3 cellular contexts compared by ENCODE assay signal in genomic region chr3:73055583-73056364, GRCh38.
TF ChIP-seq lines count a peak whose summit lies in the region.

No MANE protein-coding gene starts in this region.

TF ChIP-seq in A549, 52 proteins besides CTCF, POLR2A, EP300 and RAD21:
- TF ChIP-seq PBX3 (IDR thresholded peaks at IDR 0.05) = no peak
- peak; percentile 37 for TF ChIP-seq MAFK (IDR thresholded peaks at IDR 0.05; ENCODE audit: partially characterized antibody)
- TF ChIP-seq RNF2 (IDR thresholded peaks at IDR 0.05; ENCODE audit: borderline replicate concordance, low read depth) = no peak
TF ChIP-seq in A549: peak in this region for 1.

TF ChIP-seq in HEK293, 187 proteins besides CTCF, POLR2A, EP300 and RAD21:
- TF ChIP-seq PRDM6 (tag by site-specific recombination; IDR thresholded peaks at IDR 0.05) (peak; percentile 41; the same call in 1 of the 2 replicates), IKZF3 (tag by site-specific recombination; IDR thresholded peaks at IDR 0.05) (no peak)
TF ChIP-seq in HEK293: peak in this region for 1.

TF ChIP-seq in HepG2, 621 proteins besides CTCF, POLR2A, EP300 and RAD21:
- no peak for TF ChIP-seq AGO1 (IDR thresholded peaks at IDR 0.05; ENCODE audit: low read depth, low read length, poor library complexity, severe bottlenecking)
- TF ChIP-seq GMEB2 (CRISPR knock-in tag; IDR thresholded peaks at IDR 0.05; ENCODE audit: low read depth) = no peak
- no peak for TF ChIP-seq CBX2 (IDR thresholded peaks at IDR 0.05; ENCODE audit: low read depth, low read length)
- no peak for TF ChIP-seq CBX2 (CRISPR knock-in tag; IDR thresholded peaks at IDR 0.05; ENCODE audit: low read depth)
- TF ChIP-seq RNF2 (conservative IDR thresholded peaks at IDR 0.05; ENCODE audit: low read depth) = no peak
- no peak for TF ChIP-seq MXD3 (CRISPR knock-in tag; IDR thresholded peaks at IDR 0.05)
- no peak for TF ChIP-seq ZFP41 (CRISPR knock-in tag; IDR thresholded peaks at IDR 0.05; ENCODE audit: borderline replicate concordance)
- no peak for TF ChIP-seq SIX4 (CRISPR knock-in tag; IDR thresholded peaks at IDR 0.05)
- no peak for TF ChIP-seq ZNF547 (CRISPR knock-in tag; IDR thresholded peaks at IDR 0.05)
- no peak for TF ChIP-seq TCF7L2 (IDR thresholded peaks at IDR 0.05; ENCODE audit: low read depth, low read length)
- no peak for TF ChIP-seq MEIS2 (CRISPR knock-in tag; IDR thresholded peaks at IDR 0.05)
- no peak for TF ChIP-seq MYC (CRISPR knock-in tag; IDR thresholded peaks at IDR 0.05; ENCODE audit: borderline replicate concordance)
- no peak for TF ChIP-seq HMG20A (CRISPR knock-in tag; IDR thresholded peaks at IDR 0.05; ENCODE audit: borderline replicate concordance)
- no peak for TF ChIP-seq AHR (CRISPR knock-in tag; IDR thresholded peaks at IDR 0.05)
- TF ChIP-seq SETDB1 (CRISPR knock-in tag; IDR thresholded peaks at IDR 0.05; ENCODE audit: borderline replicate concordance) = no peak
